In the genomic region with DNA sequence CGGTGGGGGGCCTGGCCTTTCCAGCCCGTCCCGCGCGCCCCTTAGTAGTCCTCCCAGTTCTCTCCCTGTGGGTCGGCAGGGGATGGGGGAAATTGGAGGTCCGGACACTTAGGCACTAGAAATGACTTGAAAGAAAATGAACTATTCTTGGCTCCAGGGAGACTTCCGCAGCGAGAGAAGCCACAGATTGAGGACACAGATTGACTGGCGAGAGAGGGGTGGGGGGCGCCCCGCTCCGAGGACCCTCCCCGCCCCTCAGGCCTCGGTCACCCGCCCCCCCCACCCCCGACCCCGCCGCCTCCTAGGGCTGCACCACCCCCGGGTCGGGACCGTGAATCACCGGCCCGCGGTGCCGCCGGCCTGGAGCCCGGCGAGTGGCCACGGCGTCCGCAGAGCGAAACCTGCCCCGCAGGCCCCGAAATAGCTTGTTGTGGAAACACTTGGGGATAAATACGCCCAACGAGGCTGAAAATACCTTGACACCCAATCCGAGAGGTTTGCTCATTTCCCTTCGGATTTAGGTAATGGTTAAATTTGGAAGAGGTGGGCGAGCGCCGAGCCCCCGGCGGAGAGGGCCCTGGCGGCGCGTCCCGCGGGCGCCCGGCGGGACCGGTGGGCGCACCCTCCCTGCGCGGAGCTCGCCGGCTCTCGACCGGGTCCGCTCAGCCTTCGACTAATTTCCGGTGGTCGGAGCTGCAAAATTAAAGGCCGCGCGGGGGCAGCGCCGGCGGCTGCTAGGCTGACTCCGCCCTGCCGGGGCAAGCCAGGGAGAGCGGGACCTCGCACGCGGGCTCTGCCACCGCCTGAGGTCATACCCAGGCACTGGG, we compare ENCODE assay signal across 8 cellular contexts. TPM values are rescaled to one million over a fixed set of nuclear protein-coding genes. Genes with fewer than 3 reads are reported as not detected.
A peak's percentile ranks its signal among the peaks of the same experiment; 100 is the strongest.
DNase-seq lines count a peak whose midpoint lies in the region; ATAC-seq and TF ChIP-seq lines count a peak whose summit lies in the region.

A gene (minus strand): TSS at position 675 of the 827 bp plus-strand sequence. CDS start 3,438 bp downstream, outside the sequence.

- H4K20me1 ChIP-seq in BLaER1 = peaks cover 18% of the 10 kb centered on the region

- TF ChIP-seq CTCF in VCaP (conservative IDR thresholded peaks at IDR 0.05) (no peak), chondrocyte (IDR thresholded peaks at IDR 0.05) (peak; percentile 8), mesothelial cell of epicardium (IDR thresholded peaks at IDR 0.05; ENCODE audit: unreplicated experiment) (no peak)

- peaks cover 17% of the 10 kb centered on the region for H3K27me3 ChIP-seq in BLaER1

- H3K4me1 Mint-ChIP-seq in chondrocyte (ENCODE audit: low read depth) (peaks cover 36% of the 10 kb centered on the region), mesothelial cell of epicardium (peaks cover 34% of the 10 kb centered on the region)

- peak within 1 kb of the TSS; percentile 91 for H3K9ac ChIP-seq in BLaER1

- H3K27me3 Mint-ChIP-seq in chondrocyte (ENCODE audit: low read depth) (peaks cover 61% of the 10 kb centered on the region), mesothelial cell of epicardium (ENCODE audit: low read depth) (peaks cover 90% of the 10 kb centered on the region)

- ATAC-seq in HG03469 (IDR thresholded peaks at IDR 0.05; ENCODE audit: unreplicated experiment) = peak; percentile 28

- H3K4me2 ChIP-seq in BLaER1 = peak within 1 kb of the TSS; percentile 91

- H3K27ac Mint-ChIP-seq in chondrocyte (ENCODE audit: unreplicated experiment) (no peak within 1 kb of the TSS), mesothelial cell of epicardium (no peak within 1 kb of the TSS)

- H3K36me3 Mint-ChIP-seq in chondrocyte (ENCODE audit: low read depth) = peaks cover 5% of the 10 kb centered on the region
- H3K36me3 Mint-ChIP-seq in mesothelial cell of epicardium = no peaks in the 10 kb centered on the region

- H3K4me3 ChIP-seq in BLaER1 = peak within 1 kb of the TSS; percentile 73

- peaks cover 5% of the 10 kb centered on the region for H3K36me3 ChIP-seq in BLaER1

- DNase-seq in chondrocyte (ENCODE audit: low spot score) (no peak), mesothelial cell of epicardium (ENCODE audit: low spot score in 2 of 2, unreplicated experiment in 2 of 2) (peak in 1 of 2 experiments; percentile 43), caudate nucleus (lab: John Stamatoyannopoulos, UW) (no peak)
- peak in 5 of 6 experiments; percentile 9 to 57 (median 40) for DNase-seq in stimulated activated naive CD4-positive, alpha-beta T cell (lab: John Stamatoyannopoulos, UW)

- H3K9me3 ChIP-seq in BLaER1 = peaks cover 2% of the 10 kb centered on the region; the same call in 1 of the 2 replicates

- H3K4me3 Mint-ChIP-seq in chondrocyte (ENCODE audit: unreplicated experiment) (peak within 1 kb of the TSS; percentile 74), mesothelial cell of epicardium (peak within 1 kb of the TSS; percentile 70)

- H3K4me1 ChIP-seq in BLaER1 = peaks cover 32% of the 10 kb centered on the region

- H3K27ac ChIP-seq in BLaER1 (peak within 1 kb of the TSS; percentile 97), VCaP (peak within 1 kb of the TSS; percentile 52; the same call in 1 of the 2 replicates), caudate nucleus (ENCODE audit: low read depth, low read length) (no peak within 1 kb of the TSS)

- H3K9me3 Mint-ChIP-seq in chondrocyte (ENCODE audit: low read depth) = no peaks in the 10 kb centered on the region
- no peaks in the 10 kb centered on the region for H3K9me3 Mint-ChIP-seq in mesothelial cell of epicardium

- peak; percentile 60 for TF ChIP-seq POLR2A in GM19193 (IDR thresholded peaks at IDR 0.05; ENCODE audit: extremely low read depth, insufficient read depth, insufficient read length)

RNA-seq across cellular contexts. Expression of the gene that starts here (rescaled TPM):
- total RNA-seq in chondrocyte = 0.15 TPM in 1 of 3 replicates, not detected in the others
- total RNA-seq in mesothelial cell of epicardium = 0.34 to 0.58 TPM (median 0.41 TPM) in 3 replicates

Comparison
In these comparisons a context has a peak if more than half of its experiments do, and no peak if none do; other contexts are left out.
1. DNase-seq: peak in stimulated activated naive CD4-positive, alpha-beta T cell (5 of 6); none in chondrocyte (single experiment) and caudate nucleus (0 of 61).